ENCODE assay signal across 18 cellular contexts in genomic region chrX:77719388-77719787, GRCh38.
"Had no signal": no experiment of that assay in that cellular context is flagged by ENCODE, and none has a peak within 500 bp of the region (broad histone marks: within the 10 kb centered on the region; RNA-seq: fewer than 3 reads in every experiment).

No MANE protein-coding gene starts in this region.

- H3K9ac ChIP-seq: SK-N-SH had no signal

- H3K4me3 ChIP-seq: heart right ventricle, mucosa of descending colon, spleen, thyroid gland had no signal

- H3K27me3 Mint-ChIP-seq: activated naive CD8-positive, alpha-beta T cell treated with anti-CD3 and anti-CD28 coated beads, Interleukin-2, amount 10 ng/mL, durations not matched to agents 7 days and 5 days; progenitor cell of endocrine pancreas; stimulated activated naive CD8-positive, alpha-beta T cell treated with anti-CD3 and anti-CD28 coated beads, Interleukin-15, Interleukin-2, amounts not matched to agents 100 ng/mL and 50 ng/mL, for 24 hours had no signal

- H3K4me2 ChIP-seq: SK-N-SH had no signal

- H3K9me3 ChIP-seq: mucosa of descending colon, SK-N-SH, thyroid gland had no signal

- H3K36me3 ChIP-seq: thyroid gland had no signal

- H3K27ac ChIP-seq: epithelial cell of prostate, heart right ventricle, spleen, thyroid gland had no signal

- H3K27me3 ChIP-seq: heart right ventricle, spleen, thyroid gland had no signal

- H3K27ac Mint-ChIP-seq: activated naive CD8-positive, alpha-beta T cell treated with anti-CD3 and anti-CD28 coated beads, Interleukin-2, amount 10 ng/mL, durations not matched to agents 7 days and 5 days; progenitor cell of endocrine pancreas; stimulated activated naive CD8-positive, alpha-beta T cell treated with anti-CD3 and anti-CD28 coated beads, Interleukin-15, Interleukin-2, amounts not matched to agents 100 ng/mL and 50 ng/mL, for 24 hours had no signal

- H3K4me3 Mint-ChIP-seq: activated naive CD8-positive, alpha-beta T cell treated with anti-CD3 and anti-CD28 coated beads, Interleukin-2, amount 10 ng/mL, durations not matched to agents 7 days and 5 days; stimulated activated naive CD8-positive, alpha-beta T cell treated with anti-CD3 and anti-CD28 coated beads, Interleukin-15, Interleukin-2, amounts not matched to agents 100 ng/mL and 50 ng/mL, for 24 hours had no signal

- DNase-seq: activated CD8-positive, alpha-beta memory T cell treated with anti-CD3 and anti-CD28 coated beads, Interleukin-2, amount 50 U/mL, for 48 hours; activated naive CD8-positive, alpha-beta T cell treated with anti-CD3 and anti-CD28 coated beads, Interleukin-2, amount 10 ng/mL, durations not matched to agents 7 days and 5 days; amygdala; cortex of kidney; heart right ventricle; left colon; mesendoderm; mucosa of descending colon; retina; SK-N-SH; spleen; stimulated activated CD4-positive, alpha-beta T cell treated with anti-CD3 and anti-CD28 coated beads, Interleukin-4, amount 100 ng/mL, for 1 hour; substantia nigra; T-cell; thyroid gland had no signal

- H3K4me1 ChIP-seq: heart right ventricle, thyroid gland had no signal

- ATAC-seq: heart right ventricle, left colon, mucosa of descending colon, T-cell had no signal

- H3K9me3 Mint-ChIP-seq: stimulated activated naive CD8-positive, alpha-beta T cell treated with anti-CD3 and anti-CD28 coated beads, Interleukin-15, Interleukin-2, amounts not matched to agents 100 ng/mL and 50 ng/mL, for 24 hours; T-cell had no signal
